Comparison of ENCODE assay signal across 3 cellular contexts in the genomic region with DNA sequence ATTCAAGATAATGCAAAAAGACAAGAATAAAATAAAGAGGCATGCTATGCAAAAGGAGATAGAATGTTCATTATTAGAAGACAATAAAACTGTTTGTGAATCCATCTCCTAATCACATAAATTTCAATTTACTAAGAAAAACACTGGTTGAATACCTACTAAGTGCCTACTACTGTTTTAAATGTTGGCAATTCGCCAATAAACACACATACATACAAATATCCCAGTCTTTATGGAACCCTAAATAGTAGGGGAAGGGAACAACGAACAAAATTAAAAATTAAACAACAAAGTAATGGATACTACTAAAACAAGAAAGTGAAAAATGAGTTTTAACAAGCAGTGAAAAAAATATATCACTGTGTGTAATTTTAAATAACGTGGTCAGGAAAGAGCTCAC.
TF ChIP-seq lines count a peak whose summit lies in the region.

No MANE protein-coding gene starts in this region.

TF ChIP-seq in HepG2, 621 proteins besides CTCF, POLR2A, EP300 and RAD21:
- TF ChIP-seq LCORL (IDR thresholded peaks at IDR 0.05) (peak; percentile 83), LCORL (CRISPR knock-in tag; IDR thresholded peaks at IDR 0.05) (no peak), FOXP1 (IDR thresholded peaks at IDR 0.05) (no peak), FOXP1 (CRISPR knock-in tag; IDR thresholded peaks at IDR 0.05) (no peak)

TF ChIP-seq in Ishikawa, 13 proteins besides CTCF, POLR2A, EP300 and RAD21:
- 0 out of 2 replicates have a peak, but pooled peaks have one; percentile 14 for TF ChIP-seq NFIC (IDR thresholded peaks at IDR 0.05)
- TF ChIP-seq, protein P1, sequence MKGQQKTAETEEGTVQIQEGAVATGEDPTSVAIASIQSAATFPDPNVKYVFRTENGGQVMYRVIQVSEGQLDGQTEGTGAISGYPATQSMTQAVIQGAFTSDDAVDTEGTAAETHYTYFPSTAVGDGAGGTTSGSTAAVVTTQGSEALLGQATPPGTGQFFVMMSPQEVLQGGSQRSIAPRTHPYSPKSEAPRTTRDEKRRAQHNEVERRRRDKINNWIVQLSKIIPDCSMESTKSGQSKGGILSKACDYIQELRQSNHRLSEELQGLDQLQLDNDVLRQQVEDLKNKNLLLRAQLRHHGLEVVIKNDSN (IDR thresholded peaks at IDR 0.05): no peak
TF ChIP-seq in Ishikawa: peak in this region for 1.

TF ChIP-seq in K562, 482 proteins besides CTCF, POLR2A, EP300 and RAD21:
- TF ChIP-seq MAZ (CRISPR knock-in tag; conservative IDR thresholded peaks at IDR 0.05 in 1 of 2, IDR thresholded peaks at IDR 0.05 in 1 of 2): no peak
- peak; percentile 92 for TF ChIP-seq NFIC (IDR thresholded peaks at IDR 0.05)
- TF ChIP-seq NFIX (CRISPR knock-in tag; IDR thresholded peaks at IDR 0.05; ENCODE audit: low read depth): peak; percentile 83
